27 cellular contexts compared by ENCODE assay signal in genomic region chr19:44662686-44663085, GRCh38. TPM values are rescaled to one million over a fixed set of nuclear protein-coding genes. Genes with fewer than 3 reads are reported as not detected.
DNase-seq lines count a peak whose midpoint lies in the region; ATAC-seq and TF ChIP-seq lines count a peak whose summit lies in the region.
"Had no signal": no experiment of that assay in that cellular context is flagged by ENCODE, and none has a peak within 500 bp of the region (broad histone marks: within the 10 kb centered on the region; RNA-seq: fewer than 3 reads in every experiment).

No MANE protein-coding gene starts in this region.

- H3K9me3 ChIP-seq in T-helper 17 cell (ENCODE audit: control insufficient read depth, low read length, poor library complexity, severe bottlenecking): no peaks in the 10 kb centered on the region
- no peaks in the 10 kb centered on the region for H3K9me3 ChIP-seq in neuronal stem cell (replicated peaks in 1 of 2; ENCODE audit: control insufficient read depth in 2 of 2, insufficient read depth in 1 of 2, low read depth in 1 of 2, low read length in 2 of 2)
- no peaks in the 10 kb centered on the region for H3K9me3 ChIP-seq in psoas muscle
- H3K9me3 ChIP-seq: ascending aorta, right lobe of liver had no signal

- H3K27me3 Mint-ChIP-seq in T-helper 17 cell: no peaks in the 10 kb centered on the region
- H3K27me3 Mint-ChIP-seq: activated naive CD4-positive, alpha-beta T cell treated with anti-CD3 and anti-CD28 coated beads, Interleukin-2, amount 50 U/mL, for 24 hours; T-cell had no signal

- in situ Hi-C loops in GM13977 (cut with MboI; ENCODE audit: low pct_unique_long_range_greater_than_20kb, low sequenced_read_pairs, unreplicated experiment): no loop called here

- H4K91ac ChIP-seq in neuronal stem cell (ENCODE audit: low read depth, low read length, poor library complexity): no peak overlapping the region

- H3K27me3 ChIP-seq in neuronal stem cell (ENCODE audit: control insufficient read depth in 3 of 3, insufficient read depth in 3 of 3, low read depth in 1 of 3, low read length in 3 of 3): no peaks in the 10 kb centered on the region
- no peaks in the 10 kb centered on the region for H3K27me3 ChIP-seq in psoas muscle (ENCODE audit: insufficient read depth in 3 of 3, low read length in 2 of 3)
- H3K27me3 ChIP-seq: ascending aorta, right lobe of liver had no signal

- H3K36me3 ChIP-seq in neuronal stem cell (replicated peaks in 1 of 2; ENCODE audit: control insufficient read depth in 2 of 2, insufficient read depth in 2 of 2, low read length in 2 of 2) (peaks cover 28 to 48% of the 10 kb centered on the region in 2 donors), psoas muscle (ENCODE audit: insufficient read depth in 1 of 2, low read depth in 1 of 2) (peaks cover 13 to 86% of the 10 kb centered on the region in 2 donors)

- H3K18ac ChIP-seq in neuronal stem cell (ENCODE audit: low read length): no peak overlapping the region

- no peaks in the 10 kb centered on the region for H3K36me3 Mint-ChIP-seq in T-helper 17 cell (ENCODE audit: low read depth)
- H3K36me3 Mint-ChIP-seq: activated naive CD4-positive, alpha-beta T cell treated with anti-CD3 and anti-CD28 coated beads, Interleukin-2, amount 50 U/mL, for 24 hours; T-cell had no signal

- H2BK12ac ChIP-seq in neuronal stem cell (ENCODE audit: low read length): no peak overlapping the region

- no peak overlapping the region for H2AFZ ChIP-seq in neuronal stem cell (ENCODE audit: low read length)

- no peak overlapping the region for H2BK120ac ChIP-seq in neuronal stem cell (ENCODE audit: low read depth, low read length)

- no peak overlapping the region for H3K14ac ChIP-seq in neuronal stem cell (ENCODE audit: low read length)

- no CpG with 5 or more reads among the region's 3 CpGs for WGBS in neuronal stem cell (ENCODE audit: extremely low coverage in 2 of 2, insufficient read length in 2 of 2, insufficient replicate concordance in 1 of 2), 2 donors
- 35 to 61% (median 55%) methylated on average over 3 of the region's 3 CpGs for WGBS in psoas muscle, 3 donors

- no peak for ATAC-seq in T-helper 17 cell
- ATAC-seq in psoas muscle: no peak
- ATAC-seq: HCT116, PC-3, right lobe of liver, T-cell had no signal

- H3K27ac Mint-ChIP-seq in T-helper 17 cell: peak overlapping the region; percentile 79
- H3K27ac Mint-ChIP-seq: activated naive CD4-positive, alpha-beta T cell treated with anti-CD3 and anti-CD28 coated beads, Interleukin-2, amount 50 U/mL, for 24 hours; activated T-helper 1 cell treated with anti-CD3 and anti-CD28 coated beads, Interleukin-12 subunit alpha, Interleukin-12 subunit beta, Interleukin-2, Interleukin-4 antibody, amounts not matched to agents 30 ng/mL and 10 ng/mL and 1 ng/mL, durations not matched to agents 14 hours and 24 hours and 36 hours; T-cell had no signal

- H3K27ac ChIP-seq in neuronal stem cell (replicated peaks; ENCODE audit: low read length) (no peak overlapping the region), psoas muscle (no peak overlapping the region)
- H3K27ac ChIP-seq: ascending aorta, KMS-11, right lobe of liver had no signal

- H3K4me1 Mint-ChIP-seq in T-helper 17 cell: peaks cover under 1% of the 10 kb centered on the region
- H3K4me1 Mint-ChIP-seq: activated naive CD4-positive, alpha-beta T cell treated with anti-CD3 and anti-CD28 coated beads, Interleukin-2, amount 50 U/mL, for 24 hours had no signal

- H2AK5ac ChIP-seq in neuronal stem cell (ENCODE audit: low read depth, low read length): no peak overlapping the region

- H3K4me2 ChIP-seq in neuronal stem cell (ENCODE audit: insufficient read depth, low read length, poor library complexity, severe bottlenecking): no peak overlapping the region
- H3K4me2 ChIP-seq: KMS-11 had no signal

- no peak overlapping the region for H3K4me3 ChIP-seq in neuronal stem cell (ENCODE audit: low read length in 2 of 2)
- no peak overlapping the region for H3K4me3 ChIP-seq in psoas muscle
- H3K4me3 ChIP-seq: ascending aorta, right lobe of liver had no signal

- no peak overlapping the region for H2BK15ac ChIP-seq in neuronal stem cell (ENCODE audit: low read length)

- TF ChIP-seq CTCF in psoas muscle (IDR thresholded peaks at IDR 0.05): no peak
- TF ChIP-seq CTCF in GM13977 (IDR thresholded peaks at IDR 0.05; ENCODE audit: extremely low read depth, insufficient read depth, missing control alignments): no peak

- no peak overlapping the region for H3K4me3 Mint-ChIP-seq in T-helper 17 cell
- H3K4me3 Mint-ChIP-seq: activated naive CD4-positive, alpha-beta T cell treated with anti-CD3 and anti-CD28 coated beads, Interleukin-2, amount 50 U/mL, for 24 hours; activated T-helper 1 cell treated with anti-CD3 and anti-CD28 coated beads, Interleukin-12 subunit alpha, Interleukin-12 subunit beta, Interleukin-2, Interleukin-4 antibody, amounts not matched to agents 30 ng/mL and 10 ng/mL and 1 ng/mL, durations not matched to agents 14 hours and 24 hours and 36 hours; T-cell had no signal

- H3K79me1 ChIP-seq in neuronal stem cell (ENCODE audit: low read depth, low read length): no peaks in the 10 kb centered on the region

- H2BK5ac ChIP-seq in neuronal stem cell (ENCODE audit: low read length): no peak overlapping the region

- H3K9ac ChIP-seq in neuronal stem cell (ENCODE audit: low read depth, low read length, poor library complexity): peak overlapping the region; percentile 39
- H3K9ac ChIP-seq: KMS-11 had no signal

- no peak overlapping the region for H3K4ac ChIP-seq in neuronal stem cell (ENCODE audit: low read length)

- DNase-seq in AG20443 (ENCODE audit: low spot score) (peak; percentile 52), T-helper 17 cell (no peak), fibroblast of peridontal ligament (ENCODE audit: extremely low read depth) (peak; percentile 84), neuronal stem cell (ENCODE audit: low spot score) (no peak), SW 1271 (lab: John Stamatoyannopoulos, UW) (no peak), psoas muscle (no peak), DMS79 treated with DMSO at 0.1 percent for 48 hours (lab: John Stamatoyannopoulos, UW) (no peak), GM13977 (ENCODE audit: low spot score) (no peak)
- DNase-seq: ACHN; activated CD4-positive, alpha-beta T cell treated with anti-CD3 and anti-CD28 coated beads for 4 hours; erythroblast; kidney glomerular epithelial cell; mammary epithelial cell; MV-4-11; PC-3; SHP77 treated with DMSO at 0.1 percent for 48 hours; T-cell had no signal

- H3K23ac ChIP-seq in neuronal stem cell (ENCODE audit: low read depth, low read length, poor library complexity): no peak overlapping the region

- H4K8ac ChIP-seq in neuronal stem cell (ENCODE audit: low read depth, low read length): no peak overlapping the region

- H3K4me1 ChIP-seq in neuronal stem cell (ENCODE audit: control insufficient read depth in 2 of 2, insufficient read depth in 1 of 2, low read depth in 1 of 2, low read length in 2 of 2) (no peaks in the 10 kb centered on the region), psoas muscle (no peaks in the 10 kb centered on the region)
- H3K4me1 ChIP-seq: ascending aorta had no signal

- intact Hi-C loops in psoas muscle (cut with DNase I): no loop called here

RNA-seq across cellular contexts. Expression of gene CEACAM19, which starts 8.6 kb away (rescaled TPM):
- total RNA-seq in T-helper 17 cell: under 1 TPM; 0.27 to 0.39 TPM
- 2.2 TPM for polyA plus RNA-seq in neuronal stem cell (2013, experiment 1 of 2)
- polyA plus RNA-seq in neuronal stem cell (2013, experiment 2 of 2): 2.2 TPM
- 10 to 100 TPM in 1 of 4 donors, 1 to 10 TPM in 3; 3.7 to 10.7 (median 7.5) TPM for total RNA-seq in psoas muscle
- 10 to 100 TPM in 1 of 3 donors, 1 to 10 TPM in 2; 3.9 to 14.7 (median 8.6) TPM for polyA plus RNA-seq in psoas muscle

RNA-seq across cellular contexts. Expression of gene PVR, which starts 19.0 kb away (rescaled TPM):
- total RNA-seq in T-helper 17 cell (under 1 TPM; 0.70 to 0.94 TPM), psoas muscle (100 to 1,000 TPM in 1 of 4 donors, 10 to 100 TPM in 3; 25.0 to 117 (median 41.8) TPM)
- polyA plus RNA-seq in neuronal stem cell (2013, experiment 1 of 2): 5.7 TPM
- polyA plus RNA-seq in neuronal stem cell (2013, experiment 2 of 2): 5.3 TPM
- polyA plus RNA-seq in psoas muscle: 10 to 100 TPM; 21.0 to 90.8 (median 44.4) TPM

RNA-seq across cellular contexts. Expression of gene CEACAM16, which starts 36.3 kb away (rescaled TPM):
- total RNA-seq in T-helper 17 cell: not detected
- not detected for polyA plus RNA-seq in neuronal stem cell (2013, experiment 1 of 2)
- not detected for polyA plus RNA-seq in neuronal stem cell (2013, experiment 2 of 2)
- not detected for total RNA-seq in psoas muscle
- polyA plus RNA-seq in psoas muscle: under 1 TPM in 2 of 3 donors, not detected in 1; 0.03 to 0.08 TPM
- total RNA-seq: activated T-helper 1 cell treated with anti-CD3 and anti-CD28 coated beads, Interleukin-12 subunit alpha, Interleukin-12 subunit beta, Interleukin-2, Interleukin-4 antibody, amounts not matched to agents 30 ng/mL and 10 ng/mL and 1 ng/mL, durations not matched to agents 14 hours and 24 hours and 36 hours; ascending aorta; glomerular endothelial cell; HT1080; mammary epithelial cell; osteocyte; PC-3; right lobe of liver; T-cell; ureter had no signal
- polyA plus RNA-seq: mammary epithelial cell had no signal

RNA-seq across cellular contexts. Expression of gene IGSF23, which starts 49.3 kb away (rescaled TPM):
- not detected for total RNA-seq in T-helper 17 cell
- polyA plus RNA-seq in neuronal stem cell (2013, experiment 1 of 2): not detected
- polyA plus RNA-seq in neuronal stem cell (2013, experiment 2 of 2): not detected
- under 1 TPM in 1 of 4 donors, not detected in 3; 0.30 TPM for total RNA-seq in psoas muscle
- under 1 TPM in 1 of 3 donors, not detected in 2; 0.23 TPM for polyA plus RNA-seq in psoas muscle
- total RNA-seq: activated T-helper 1 cell treated with anti-CD3 and anti-CD28 coated beads, Interleukin-12 subunit alpha, Interleukin-12 subunit beta, Interleukin-2, Interleukin-4 antibody, amounts not matched to agents 30 ng/mL and 10 ng/mL and 1 ng/mL, durations not matched to agents 14 hours and 24 hours and 36 hours; ascending aorta; glomerular endothelial cell; HT1080; mammary epithelial cell; osteocyte; PC-3; T-cell; ureter had no signal
- polyA plus RNA-seq: mammary epithelial cell had no signal

Comparison
In these comparisons a context has a peak if more than half of its experiments do, and no peak if none do; other contexts are left out.
1. DNase-seq: peak in AG20443 (single experiment) and fibroblast of peridontal ligament (single experiment); none in T-helper 17 cell (0 of 3), neuronal stem cell (single experiment), SW 1271 (0 of 2), psoas muscle (0 of 2), DMS79 treated with DMSO at 0.1 percent for 48 hours (single experiment) and GM13977 (single experiment).
2. RNA of gene PVR, which starts 19.0 kb away (total RNA-seq): 25.0 to 117 TPM in psoas muscle; 0.70 to 0.94 TPM in T-helper 17 cell; every median in the first group is over 10 times any median in the second.